In the genomic region with DNA sequence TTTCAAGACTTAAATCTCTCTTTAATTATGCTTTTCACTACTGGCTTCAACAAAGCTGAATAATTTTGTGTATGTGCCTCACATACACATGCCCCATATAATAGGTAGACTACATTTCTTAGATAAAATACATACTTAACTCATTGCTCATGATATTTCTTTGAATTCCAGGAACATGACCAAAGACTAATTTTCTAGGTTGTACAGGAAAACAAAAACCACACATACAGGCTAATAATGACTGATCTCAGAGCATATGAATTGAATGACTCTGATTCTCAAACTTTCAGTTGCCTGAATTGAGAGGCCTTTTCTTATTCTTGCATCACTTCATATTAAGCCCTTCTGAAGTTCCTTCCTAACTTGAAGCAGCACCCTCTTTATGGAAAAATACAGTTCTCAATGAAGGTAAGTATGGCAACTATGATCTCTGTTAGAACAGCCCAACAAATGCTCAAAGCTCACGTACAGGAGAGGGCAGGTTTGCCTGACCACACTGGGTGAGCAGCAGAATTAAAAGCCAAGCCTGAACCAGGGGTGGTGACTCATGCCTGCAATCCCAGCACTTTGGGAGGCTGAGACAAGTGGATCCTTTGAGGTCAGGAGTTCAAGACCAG, we compare ENCODE assay signal across 11 cellular contexts. TPM values are rescaled to one million over a fixed set of nuclear protein-coding genes. Genes with fewer than 3 reads are reported as not detected.
DNase-seq lines count a peak whose midpoint lies in the region; ATAC-seq and TF ChIP-seq lines count a peak whose summit lies in the region.
"Had no signal": no experiment of that assay in that cellular context is flagged by ENCODE, and none has a peak within 500 bp of the region (broad histone marks: within the 10 kb centered on the region; RNA-seq: fewer than 3 reads in every experiment).

No MANE protein-coding gene starts in this region.

- H3K36me3 ChIP-seq in ascending aorta (no peaks in the 10 kb centered on the region), left lung (no peaks in the 10 kb centered on the region), uterus (no peaks in the 10 kb centered on the region)
- H3K36me3 ChIP-seq: gastroesophageal sphincter had no signal

- TF ChIP-seq POLR2A in uterus (IDR thresholded peaks at IDR 0.05), result no peak

- in situ Hi-C loops in Caki2 (cut with HindIII; ENCODE audit: low pct_unique_long_range_greater_than_20kb, low sequenced_read_pairs), result no loop called here

- H3K4me1 ChIP-seq in ascending aorta, result peaks cover 0 to 11% of the 10 kb centered on the region in 2 donors
- H3K4me1 ChIP-seq in left lung, result no peaks in the 10 kb centered on the region
- H3K4me1 ChIP-seq in uterus, result no peaks in the 10 kb centered on the region

- H3K9me3 ChIP-seq in ascending aorta (peaks cover 0 to 3% of the 10 kb centered on the region in 2 donors), left lung (peaks cover 0 to 12% of the 10 kb centered on the region in 2 donors), uterus (no peaks in the 10 kb centered on the region)

- H3K27me3 ChIP-seq in ascending aorta (no peaks in the 10 kb centered on the region), left lung (no peaks in the 10 kb centered on the region), uterus (no peaks in the 10 kb centered on the region)
- H3K27me3 ChIP-seq: gastroesophageal sphincter had no signal

- intact Hi-C loops in ascending aorta (cut with DNase I), result no loop called here
- intact Hi-C loops in left lung (cut with DNase I), result no loop called here
- intact Hi-C loops in uterus (cut with DNase I; ENCODE audit: low total_unique reads), result no loop called here

- ATAC-seq in left lung, result peak; percentile 49
- no peak for ATAC-seq in HG03135 (IDR thresholded peaks at IDR 0.05; ENCODE audit: unreplicated experiment)
- ATAC-seq in HG03025 (IDR thresholded peaks at IDR 0.05; ENCODE audit: low FRiP score, unreplicated experiment), result no peak
- ATAC-seq: gastroesophageal sphincter had no signal

- H3K27ac ChIP-seq in ascending aorta, result peak overlapping the region; percentile 34 to 66
- H3K27ac ChIP-seq in left lung, result no peak overlapping the region
- H3K27ac ChIP-seq in uterus, result no peak overlapping the region
- H3K27ac ChIP-seq: gastroesophageal sphincter had no signal

- TF ChIP-seq CTCF in ascending aorta (IDR thresholded peaks at IDR 0.05) (no peak), left lung (IDR thresholded peaks at IDR 0.05) (no peak), uterus (IDR thresholded peaks at IDR 0.05) (no peak)

- no peak overlapping the region for H3K4me3 ChIP-seq in ascending aorta
- no peak overlapping the region for H3K4me3 ChIP-seq in left lung
- H3K4me3 ChIP-seq in uterus, result no peak overlapping the region
- H3K4me3 ChIP-seq: gastroesophageal sphincter had no signal

- DNase-seq in Caki2 (ENCODE audit: low read depth) (peak; percentile 37), LHCN-M2 (ENCODE audit: low read depth) (peak; percentile 89), ascending aorta (ENCODE audit: low spot score in 2 of 2) (no peak), left lung (no peak), NCI-H2029 treated with DMSO at 0.1 percent for 48 hours (lab: John Stamatoyannopoulos, UW) (no peak), uterus (no peak)
- DNase-seq: activated naive CD8-positive, alpha-beta T cell treated with anti-CD3 and anti-CD28 coated beads, Interleukin-2, amount 10 ng/mL, durations not matched to agents 7 days and 5 days; NCI-H2171 had no signal

RNA-seq across cellular contexts. Expression of gene UAP1, which starts 22.6 kb away (rescaled TPM):
- total RNA-seq in Caki2 (2014; rRNA removed; shearing (Covaris generic); ENCODE audit: low replicate concordance), result 39.4 and 46.9 TPM in 2 replicates
- 122 and 153 TPM in 2 replicates for total RNA-seq in LHCN-M2 (2014; rRNA removed)
- 94.0 TPM for polyA plus RNA-seq in LHCN-M2 (2012)
- total RNA-seq in ascending aorta, result 32.7 TPM
- 10 to 100 TPM; 34.8 to 41.6 TPM for total RNA-seq in left lung
- total RNA-seq in uterus, result 10 to 100 TPM; 17.7 to 66.5 (median 55.0) TPM

RNA-seq across cellular contexts. Expression of gene UHMK1, which starts 41.3 kb away (rescaled TPM):
- 25.3 and 33.6 TPM in 2 replicates for total RNA-seq in Caki2 (2014; rRNA removed; shearing (Covaris generic); ENCODE audit: low replicate concordance)
- total RNA-seq in LHCN-M2 (2014; rRNA removed), result 141 and 143 TPM in 2 replicates
- polyA plus RNA-seq in LHCN-M2 (2012), result 21.9 TPM
- 13.6 TPM for total RNA-seq in ascending aorta
- 10 to 100 TPM; 53.1 to 56.6 TPM for total RNA-seq in left lung
- 10 to 100 TPM in 3 of 4 donors, 1 to 10 TPM in 1; 9.2 to 58.8 (median 31.6) TPM for total RNA-seq in uterus

Comparison
In these comparisons a context has a peak if more than half of its experiments do, and no peak if none do; other contexts are left out.
1. DNase-seq: peak in Caki2 (single experiment) and LHCN-M2 (single experiment); none in ascending aorta (0 of 2), left lung (0 of 2), NCI-H2029 treated with DMSO at 0.1 percent for 48 hours (single experiment) and uterus (0 of 2).
2. H3K27ac ChIP-seq: peak in ascending aorta (2 of 2); none in left lung (0 of 2) and uterus (0 of 2).